Comparison of ENCODE assay signal across 22 cellular contexts in the genomic region with DNA sequence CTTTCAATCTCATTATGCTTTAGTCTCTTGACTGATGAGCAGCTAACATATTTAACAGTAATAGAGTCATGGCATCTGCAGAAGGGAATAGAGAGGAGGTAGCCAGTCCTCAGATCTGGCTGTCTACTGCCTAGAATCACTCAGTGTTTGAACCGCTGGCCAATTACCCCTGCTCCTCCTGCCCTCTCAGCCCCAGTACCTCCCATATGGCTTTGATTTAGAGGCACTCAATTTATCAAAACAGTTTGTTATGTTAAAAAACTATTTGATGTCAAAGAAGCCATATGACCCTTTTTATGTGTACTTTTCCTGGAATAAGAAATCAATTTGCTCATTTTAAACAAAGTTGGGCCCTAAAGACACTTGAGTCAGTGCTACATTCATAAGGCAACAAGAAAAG.
DNase-seq lines count a peak whose midpoint lies in the region; ATAC-seq, FAIRE-seq and TF ChIP-seq lines count a peak whose summit lies in the region.
"Had no signal": no experiment of that assay in that cellular context is flagged by ENCODE, and none has a peak within 500 bp of the region (broad histone marks: within the 10 kb centered on the region; RNA-seq: fewer than 3 reads in every experiment).

No MANE protein-coding gene starts in this region.

- H3K4me1 ChIP-seq in adipocyte (ENCODE audit: control insufficient read depth, insufficient read depth, low read length) (no peaks in the 10 kb centered on the region), fibroblast of lung (ENCODE audit: control insufficient read depth, extremely low read depth, insufficient read depth, low read length) (no peaks in the 10 kb centered on the region), pancreas (peaks cover 0 to 3% (median 0%) of the 10 kb centered on the region in 3 donors)
- H3K4me1 ChIP-seq: BE2C; BLaER1 treated with 17β-estradiol and CSF1 and Interleukin-3, amounts not matched to agents 10 nM and 100 nM; HAP-1 had no signal

- H3K27me3 ChIP-seq in adipocyte (replicated peaks; ENCODE audit: control insufficient read depth, insufficient read depth, low read length) (peaks cover 16% of the 10 kb centered on the region), fibroblast of lung (ENCODE audit: control insufficient read depth, insufficient read depth, low read length) (no peaks in the 10 kb centered on the region), pancreas (no peaks in the 10 kb centered on the region)
- H3K27me3 ChIP-seq: BE2C; BLaER1 treated with 17β-estradiol and CSF1 and Interleukin-3, amounts not matched to agents 10 nM and 100 nM had no signal

- no peak for ATAC-seq in GM18858 (IDR thresholded peaks at IDR 0.05; ENCODE audit: unreplicated experiment)
- no peak for ATAC-seq in GM21381 (IDR thresholded peaks at IDR 0.05; ENCODE audit: unreplicated experiment)
- ATAC-seq in pancreas = no peak
- ATAC-seq: GM12878 had no signal

- no peak overlapping the region for H3K4me3 ChIP-seq in HFF-Myc (replicated peaks; ENCODE audit: low read depth, low read length)
- H3K4me3 ChIP-seq in adipocyte (ENCODE audit: low read length) = no peak overlapping the region
- H3K4me3 ChIP-seq in fibroblast of lung (replicated peaks in 1 of 4; ENCODE audit: control extremely low read depth in 1 of 4, insufficient read depth in 1 of 4, low read depth in 3 of 4, low read length in 4 of 4) = no peak overlapping the region
- no peak overlapping the region for H3K4me3 ChIP-seq in pancreas
- H3K4me3 ChIP-seq: BLaER1 treated with 17β-estradiol and CSF1 and Interleukin-3, amounts not matched to agents 10 nM and 100 nM; GM12878; HAP-1 had no signal

- H4K20me1 ChIP-seq in fibroblast of lung (ENCODE audit: control insufficient read depth, extremely low read depth, insufficient read depth, low read length) = no peaks in the 10 kb centered on the region
- H4K20me1 ChIP-seq: BLaER1 treated with 17β-estradiol and CSF1 and Interleukin-3, amounts not matched to agents 10 nM and 100 nM had no signal

- H3K9ac ChIP-seq in adipocyte (ENCODE audit: low read length) (no peak overlapping the region), fibroblast of lung (ENCODE audit: insufficient read depth, low read length) (no peak overlapping the region)
- H3K9ac ChIP-seq: BLaER1 treated with 17β-estradiol and CSF1 and Interleukin-3, amounts not matched to agents 10 nM and 100 nM had no signal

- H3K36me3 ChIP-seq in adipocyte (ENCODE audit: control insufficient read depth, insufficient read depth, low read length, severe bottlenecking) (no peaks in the 10 kb centered on the region), fibroblast of lung (ENCODE audit: control insufficient read depth, insufficient read depth, low read length) (no peaks in the 10 kb centered on the region), pancreas (no peaks in the 10 kb centered on the region)
- H3K36me3 ChIP-seq: BE2C; BLaER1 treated with 17β-estradiol and CSF1 and Interleukin-3, amounts not matched to agents 10 nM and 100 nM; HAP-1 had no signal

- H3K9me3 ChIP-seq in adipocyte (ENCODE audit: control insufficient read depth, low read length) (no peaks in the 10 kb centered on the region), fibroblast of lung (ENCODE audit: control insufficient read depth, insufficient read depth, low read depth, low read length) (no peaks in the 10 kb centered on the region), pancreas (no peaks in the 10 kb centered on the region)
- H3K9me3 ChIP-seq: BE2C; BLaER1 treated with 17β-estradiol and CSF1 and Interleukin-3, amounts not matched to agents 10 nM and 100 nM; HAP-1 had no signal

- no peaks in the 10 kb centered on the region for H3K79me2 ChIP-seq in fibroblast of lung (ENCODE audit: control insufficient read depth, insufficient read depth, low read length)

- intact Hi-C loops in pancreas (cut with DNase I) = no loop called here

- H3K27ac ChIP-seq in fibroblast of lung (ENCODE audit: insufficient read depth, low read length) (no peak overlapping the region), pancreas (no peak overlapping the region)
- H3K27ac ChIP-seq: 22Rv1; BLaER1 treated with 17β-estradiol and CSF1 and Interleukin-3, amounts not matched to agents 10 nM and 100 nM had no signal

- 95 to 100% methylated on average over 1 of the region's 1 CpG for WGBS in pancreas, 2 donors

- no peak overlapping the region for H2AFZ ChIP-seq in fibroblast of lung (ENCODE audit: low read length)

- FAIRE-seq in pancreas (lab: Jason Lieb, UNC) = no peak
- FAIRE-seq: A204.1, D721Med, GM12878, H54 had no signal

- TF ChIP-seq CTCF in HFF-Myc (IDR thresholded peaks at IDR 0.05; ENCODE audit: low read depth, low read length, missing control alignments) (no peak), fibroblast of lung (conservative IDR thresholded peaks at IDR 0.05 in 1 of 2, IDR thresholded peaks at IDR 0.05 in 1 of 2; ENCODE audit: low read depth in 1 of 2, low read length in 2 of 2) (no peak), pancreas (IDR thresholded peaks at IDR 0.05) (no peak)

- peak; percentile 6 for DNase-seq in HFF-Myc (ENCODE audit: extremely low read depth, low read depth)
- peak; percentile 15 for DNase-seq in adipocyte (ENCODE audit: low read depth)
- DNase-seq in fibroblast of lung (ENCODE audit: low read depth in 2 of 2) = peak; percentile 12 to 17
- no peak for DNase-seq in pancreas
- DNase-seq: AML-193; BE2C; CD4-positive, alpha-beta T cell; CD8-positive, alpha-beta memory T cell; DMS 273 treated with DMSO at 0.1 percent for 48 hours; DMS79; EL; GDM1; GOT3 had no signal

- H3K4me2 ChIP-seq in fibroblast of lung (ENCODE audit: extremely low read depth, insufficient read depth, low read length) = no peak overlapping the region
- H3K4me2 ChIP-seq: BLaER1 treated with 17β-estradiol and CSF1 and Interleukin-3, amounts not matched to agents 10 nM and 100 nM had no signal

Comparison
In these comparisons a context has a peak if more than half of its experiments do, and no peak if none do; other contexts are left out.
1. DNase-seq: peak in HFF-Myc (single experiment), adipocyte (single experiment) and fibroblast of lung (2 of 2); none in pancreas (0 of 6).